ENCODE assay signal across 8 cellular contexts in the genomic region with DNA sequence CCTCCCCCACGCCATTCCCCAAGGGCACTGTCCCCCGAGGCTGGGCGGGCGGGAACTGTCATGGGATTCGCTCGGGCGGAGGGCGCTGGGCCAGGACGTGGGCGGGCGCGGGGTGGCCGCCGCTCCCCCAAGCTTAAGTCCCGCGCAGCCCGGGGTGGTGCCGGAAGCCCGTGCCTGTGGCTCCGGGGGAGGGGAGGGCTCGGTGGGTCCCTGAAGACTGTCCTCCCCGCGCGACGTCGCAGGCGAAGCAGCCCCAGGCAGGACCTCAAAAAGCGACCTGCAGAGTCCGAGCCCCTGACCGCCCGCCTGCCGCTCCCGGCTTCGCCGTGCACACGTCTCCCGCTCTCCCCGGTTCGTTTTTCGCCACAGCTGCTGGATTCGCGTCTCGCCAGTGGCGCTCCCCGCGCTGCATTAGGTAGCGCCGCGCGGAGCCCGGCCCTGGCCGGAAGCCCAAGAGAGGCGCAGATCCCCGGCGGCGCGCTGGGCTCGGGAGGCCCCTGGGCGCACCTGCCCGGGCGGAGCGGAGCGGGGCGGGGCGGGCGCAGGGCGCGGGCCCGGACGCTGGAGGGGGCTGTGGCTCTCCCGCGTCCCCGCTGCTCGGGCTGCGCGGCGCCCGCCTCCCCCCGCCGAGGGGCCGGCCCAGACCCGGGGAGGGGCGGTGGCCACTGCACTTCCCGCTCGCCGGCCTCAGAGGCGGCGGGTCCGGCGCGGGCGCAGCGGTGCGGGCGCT. TPM values are rescaled to one million over a fixed set of nuclear protein-coding genes. Genes with fewer than 3 reads are reported as not detected.
DNase-seq lines count a peak whose midpoint lies in the region; ATAC-seq and TF ChIP-seq lines count a peak whose summit lies in the region.

A gene with protein sequence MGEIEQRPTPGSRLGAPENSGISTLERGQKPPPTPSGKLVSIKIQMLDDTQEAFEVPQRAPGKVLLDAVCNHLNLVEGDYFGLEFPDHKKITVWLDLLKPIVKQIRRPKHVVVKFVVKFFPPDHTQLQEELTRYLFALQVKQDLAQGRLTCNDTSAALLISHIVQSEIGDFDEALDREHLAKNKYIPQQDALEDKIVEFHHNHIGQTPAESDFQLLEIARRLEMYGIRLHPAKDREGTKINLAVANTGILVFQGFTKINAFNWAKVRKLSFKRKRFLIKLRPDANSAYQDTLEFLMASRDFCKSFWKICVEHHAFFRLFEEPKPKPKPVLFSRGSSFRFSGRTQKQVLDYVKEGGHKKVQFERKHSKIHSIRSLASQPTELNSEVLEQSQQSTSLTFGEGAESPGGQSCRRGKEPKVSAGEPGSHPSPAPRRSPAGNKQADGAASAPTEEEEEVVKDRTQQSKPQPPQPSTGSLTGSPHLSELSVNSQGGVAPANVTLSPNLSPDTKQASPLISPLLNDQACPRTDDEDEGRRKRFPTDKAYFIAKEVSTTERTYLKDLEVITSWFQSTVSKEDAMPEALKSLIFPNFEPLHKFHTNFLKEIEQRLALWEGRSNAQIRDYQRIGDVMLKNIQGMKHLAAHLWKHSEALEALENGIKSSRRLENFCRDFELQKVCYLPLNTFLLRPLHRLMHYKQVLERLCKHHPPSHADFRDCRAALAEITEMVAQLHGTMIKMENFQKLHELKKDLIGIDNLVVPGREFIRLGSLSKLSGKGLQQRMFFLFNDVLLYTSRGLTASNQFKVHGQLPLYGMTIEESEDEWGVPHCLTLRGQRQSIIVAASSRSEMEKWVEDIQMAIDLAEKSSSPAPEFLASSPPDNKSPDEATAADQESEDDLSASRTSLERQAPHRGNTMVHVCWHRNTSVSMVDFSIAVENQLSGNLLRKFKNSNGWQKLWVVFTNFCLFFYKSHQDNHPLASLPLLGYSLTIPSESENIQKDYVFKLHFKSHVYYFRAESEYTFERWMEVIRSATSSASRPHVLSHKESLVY (plus strand): TSS at position 668 of the 730 bp plus-strand sequence. CDS start 70,149 bp downstream, outside the sequence.

- H3K4me1 ChIP-seq in left lung, result peaks cover 0 to 29% of the 10 kb centered on the region in 2 donors

- no peak within 1 kb of the TSS for H3K27ac Mint-ChIP-seq in T-helper 2 cell treated with Interferon-gamma antibody and Interleukin-4, amounts not matched to agents 5 μg/mL and 100 μg/mL, for 36 hours

- H3K4me3 Mint-ChIP-seq in T-helper 2 cell treated with Interferon-gamma antibody and Interleukin-4, amounts not matched to agents 5 μg/mL and 100 μg/mL, for 36 hours, result peak within 1 kb of the TSS; percentile 74

- no peaks in the 10 kb centered on the region for H3K36me3 ChIP-seq in left lung

- TF ChIP-seq CTCF in dorsolateral prefrontal cortex (IDR thresholded peaks at IDR 0.05 in 54 of 56, conservative IDR thresholded peaks at IDR 0.05 in 2 of 56; ENCODE audit: low read depth in 1 of 56, partially characterized antibody in 56 of 56), result peak in 26 of 56 donors; percentile 12 to 56 (median 28)
- TF ChIP-seq CTCF in left lung (IDR thresholded peaks at IDR 0.05), result peak; percentile 19 to 28

- no peaks in the 10 kb centered on the region for H3K9me3 Mint-ChIP-seq in T-helper 2 cell treated with Interferon-gamma antibody and Interleukin-4, amounts not matched to agents 5 μg/mL and 100 μg/mL, for 36 hours

- peak; percentile 83 for DNase-seq in NCI-H1436 (lab: John Stamatoyannopoulos, UW)
- DNase-seq in NCI-H1436 treated with DMSO at 0.1 percent for 48 hours (lab: John Stamatoyannopoulos, UW), result no peak
- peak; percentile 9 for DNase-seq in H4 (ENCODE audit: low spot score)
- DNase-seq in LoVo (ENCODE audit: low spot score), result peak; percentile 82
- peak; percentile 54 for DNase-seq in T-helper 2 cell treated with Interferon-gamma antibody and Interleukin-4, amounts not matched to agents 5 μg/mL and 100 μg/mL, for 36 hours (ENCODE audit: low spot score)
- peak in 9 of 10 donors; percentile 17 to 79 (median 48) for DNase-seq in dorsolateral prefrontal cortex
- DNase-seq in left lung, result peak; percentile 74 to 92
- DNase-seq in stimulated activated CD4-positive, alpha-beta T cell treated with anti-CD3 and anti-CD28 coated beads, TNF-alpha, amount 100 ng/mL, for 24 hours (ENCODE audit: low read depth in 3 of 3), result peak in 2 of 3 experiments; percentile 9 to 47

- H3K27ac ChIP-seq in dorsolateral prefrontal cortex (peak within 1 kb of the TSS in 53 of 59 donors; percentile 3 to 88 (median 76)), left lung (peak within 1 kb of the TSS; percentile 59 to 77)

- H3K4me1 Mint-ChIP-seq in T-helper 2 cell treated with Interferon-gamma antibody and Interleukin-4, amounts not matched to agents 5 μg/mL and 100 μg/mL, for 36 hours (ENCODE audit: low read depth), result peaks cover 7% of the 10 kb centered on the region

- no peaks in the 10 kb centered on the region for H3K9me3 ChIP-seq in left lung

- H3K4me3 ChIP-seq in dorsolateral prefrontal cortex, result peak within 1 kb of the TSS; percentile 30 to 81 (median 67)
- peak within 1 kb of the TSS; percentile 54 to 55 for H3K4me3 ChIP-seq in left lung

- H3K36me3 Mint-ChIP-seq in T-helper 2 cell treated with Interferon-gamma antibody and Interleukin-4, amounts not matched to agents 5 μg/mL and 100 μg/mL, for 36 hours (ENCODE audit: low read depth), result no peaks in the 10 kb centered on the region

- peaks cover 70% of the 10 kb centered on the region for H3K27me3 Mint-ChIP-seq in T-helper 2 cell treated with Interferon-gamma antibody and Interleukin-4, amounts not matched to agents 5 μg/mL and 100 μg/mL, for 36 hours (ENCODE audit: low read depth)

- intact Hi-C loops in dorsolateral prefrontal cortex (cut with DNase I) (loop anchor here in 1 of 2 donors (5.0 to 10.0 kb wide), 2 partner anchors 200 to 302 kb away; no protein-coding TSS in a partner anchor), left lung (cut with DNase I) (no loop called here)

- ATAC-seq in left lung, result peak; percentile 96

- H3K27me3 ChIP-seq in dorsolateral prefrontal cortex, result peaks cover 0 to 48% (median 0%) of the 10 kb centered on the region in 45 donors
- H3K27me3 ChIP-seq in left lung, result peaks cover 0 to 53% of the 10 kb centered on the region in 2 donors

RNA-seq across cellular contexts. Expression of the gene that starts here (rescaled TPM):
- 6.3 and 12.8 TPM in 2 replicates for total RNA-seq in H4 (2014; rRNA removed; shearing (Covaris generic))
- 100 to 1,000 TPM in 104 of 120 experiments, 10 to 100 TPM in 16; 68.6 to 202 (median 123) TPM for total RNA-seq in dorsolateral prefrontal cortex
- total RNA-seq in left lung, result 100 to 1,000 TPM in 1 of 2 donors, 10 to 100 TPM in 1; 78.9 to 124 TPM
